In the genomic region with DNA sequence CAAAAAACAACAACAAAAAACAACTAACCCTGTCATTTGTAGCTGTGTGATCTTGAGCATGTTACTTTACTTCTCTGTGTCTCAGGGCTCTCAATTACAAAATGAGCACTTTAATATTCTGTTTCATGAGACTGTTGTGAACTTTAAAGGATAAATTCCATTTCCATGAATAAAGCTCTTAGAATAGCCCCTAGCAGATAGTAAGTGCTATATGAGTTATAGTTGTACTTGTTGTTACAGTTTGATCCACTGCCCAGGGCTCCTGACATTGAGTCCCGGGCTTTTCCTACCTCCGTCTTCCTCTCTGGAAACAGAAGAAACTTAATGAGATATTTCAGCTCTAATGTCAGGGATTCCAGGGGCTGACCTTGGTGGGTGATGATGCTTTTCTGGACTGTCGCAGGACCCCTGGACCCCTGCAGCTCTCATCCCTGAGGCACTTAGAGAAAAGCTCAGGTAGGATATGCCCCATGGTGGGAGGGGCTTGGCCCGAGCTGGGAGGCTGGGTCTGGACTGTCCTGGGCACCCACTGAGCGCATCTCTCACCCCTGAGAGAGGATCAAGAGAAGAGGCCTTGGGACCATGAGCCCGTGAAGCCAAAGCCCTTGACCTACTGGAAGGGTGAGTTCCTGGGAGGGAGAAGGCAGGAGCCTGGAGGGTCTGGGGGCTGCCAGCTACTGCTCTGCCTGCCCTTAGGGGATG, we compare ENCODE assay signal across 23 cellular contexts.
"Had no signal": no experiment of that assay in that cellular context is flagged by ENCODE, and none has a peak within 500 bp of the region (broad histone marks: within the 10 kb centered on the region; RNA-seq: fewer than 3 reads in every experiment).

No MANE protein-coding gene starts in this region.

- ATAC-seq: activated CD8-positive, alpha-beta T cell treated with anti-CD3 and anti-CD28 coated beads, Interleukin-2, amount 10 ng/mL, durations not matched to agents 7 days and 5 days; activated naive CD8-positive, alpha-beta T cell treated with anti-CD3 and anti-CD28 coated beads, Interleukin-2, amount 50 U/mL, for 24 hours; left colon; sciatic nerve had no signal

- H3K27me3 ChIP-seq: neural progenitor cell, ovary, testis had no signal

- H3K36me3 ChIP-seq: ovary had no signal

- H3K27ac Mint-ChIP-seq: activated CD4-positive, alpha-beta T cell treated with anti-CD3 and anti-CD28 coated beads, Interleukin-2, amount 10 ng/mL, durations not matched to agents 24 days and 14 days; activated CD8-positive, alpha-beta T cell treated with anti-CD3 and anti-CD28 coated beads, Interleukin-2, amount 10 ng/mL, durations not matched to agents 7 days and 5 days; activated naive CD4-positive, alpha-beta T cell treated with anti-CD3 and anti-CD28 coated beads for 36 hours; activated naive CD8-positive, alpha-beta T cell treated with anti-CD3 and anti-CD28 coated beads, Interleukin-2, amount 50 U/mL, for 24 hours; activated T-cell treated with anti-CD3 and anti-CD28 coated beads, Interleukin-2, amount 50 U/mL, for 24 hours; activated T-helper 2 cell treated with anti-CD3 and anti-CD28 coated beads, Interferon-gamma antibody, Interleukin-2, Interleukin-4, amounts not matched to agents 10 μg/mL and 5 μg/mL and 100 μg/mL, durations not matched to agents 14 hours and 24 hours and 36 hours; neural progenitor cell; stimulated activated effector memory CD8-positive, alpha-beta T cell treated with anti-CD3 and anti-CD28 coated beads, Interleukin-12 subunit alpha, Interleukin-12 subunit beta, amount 100 ng/mL, for 72 hours; type B pancreatic cell had no signal

- H3K4me1 ChIP-seq: psoas muscle, testis had no signal

- H3K27ac ChIP-seq: neural progenitor cell, psoas muscle, testis had no signal

- DNase-seq: activated CD4-positive, alpha-beta T cell treated with anti-CD3 and anti-CD28 coated beads, Interleukin-2, amount 10 ng/mL, durations not matched to agents 24 days and 14 days; activated CD4-positive, CD25-positive, alpha-beta regulatory T cell; activated CD8-positive, alpha-beta T cell treated with anti-CD3 and anti-CD28 coated beads, Interleukin-2, amount 10 ng/mL, durations not matched to agents 7 days and 5 days; activated naive CD4-positive, alpha-beta T cell treated with anti-CD3 and anti-CD28 coated beads for 36 hours; activated naive CD8-positive, alpha-beta T cell treated with anti-CD3 and anti-CD28 coated beads, Interleukin-2, amount 50 U/mL, for 24 hours; activated T-cell treated with anti-CD3 and anti-CD28 coated beads, Interleukin-2, amount 50 U/mL, for 24 hours; anterior cingulate cortex; left colon; midbrain; SK-N-SH; stimulated activated CD4-positive, alpha-beta T cell treated with anti-CD3 and anti-CD28 coated beads, Interleukin-4, amount 100 ng/mL, for 24 hours; testis had no signal

- H3K9me3 Mint-ChIP-seq: activated CD4-positive, alpha-beta T cell treated with anti-CD3 and anti-CD28 coated beads, Interleukin-2, amount 10 ng/mL, durations not matched to agents 24 days and 14 days; activated naive CD4-positive, alpha-beta T cell treated with anti-CD3 and anti-CD28 coated beads for 36 hours; activated naive CD8-positive, alpha-beta T cell treated with anti-CD3 and anti-CD28 coated beads, Interleukin-2, amount 50 U/mL, for 24 hours; activated T-cell treated with anti-CD3 and anti-CD28 coated beads, Interleukin-2, amount 50 U/mL, for 24 hours; activated T-helper 2 cell treated with anti-CD3 and anti-CD28 coated beads, Interferon-gamma antibody, Interleukin-2, Interleukin-4, amounts not matched to agents 10 μg/mL and 5 μg/mL and 100 μg/mL, durations not matched to agents 14 hours and 24 hours and 36 hours; brain; central memory CD8-positive, alpha-beta T cell; neural progenitor cell; stimulated activated effector memory CD8-positive, alpha-beta T cell treated with anti-CD3 and anti-CD28 coated beads, Interleukin-12 subunit alpha, Interleukin-12 subunit beta, amount 100 ng/mL, for 72 hours; type B pancreatic cell had no signal

- H3K4me3 ChIP-seq: coronary artery, neural progenitor cell, ovary, psoas muscle, smooth muscle cell, testis had no signal

- H3K9me3 ChIP-seq: ovary, psoas muscle, SK-N-SH, testis had no signal

- H3K4me3 Mint-ChIP-seq: activated CD4-positive, alpha-beta T cell treated with anti-CD3 and anti-CD28 coated beads, Interleukin-2, amount 10 ng/mL, durations not matched to agents 24 days and 14 days; activated CD8-positive, alpha-beta T cell treated with anti-CD3 and anti-CD28 coated beads, Interleukin-2, amount 10 ng/mL, durations not matched to agents 7 days and 5 days; activated naive CD4-positive, alpha-beta T cell treated with anti-CD3 and anti-CD28 coated beads for 36 hours; activated naive CD8-positive, alpha-beta T cell treated with anti-CD3 and anti-CD28 coated beads, Interleukin-2, amount 50 U/mL, for 24 hours; activated T-cell treated with anti-CD3 and anti-CD28 coated beads, Interleukin-2, amount 50 U/mL, for 24 hours; central memory CD8-positive, alpha-beta T cell; neural progenitor cell; stimulated activated effector memory CD8-positive, alpha-beta T cell treated with anti-CD3 and anti-CD28 coated beads, Interleukin-12 subunit alpha, Interleukin-12 subunit beta, amount 100 ng/mL, for 72 hours; type B pancreatic cell had no signal
